19 cellular contexts compared by ENCODE assay signal in the genomic region with DNA sequence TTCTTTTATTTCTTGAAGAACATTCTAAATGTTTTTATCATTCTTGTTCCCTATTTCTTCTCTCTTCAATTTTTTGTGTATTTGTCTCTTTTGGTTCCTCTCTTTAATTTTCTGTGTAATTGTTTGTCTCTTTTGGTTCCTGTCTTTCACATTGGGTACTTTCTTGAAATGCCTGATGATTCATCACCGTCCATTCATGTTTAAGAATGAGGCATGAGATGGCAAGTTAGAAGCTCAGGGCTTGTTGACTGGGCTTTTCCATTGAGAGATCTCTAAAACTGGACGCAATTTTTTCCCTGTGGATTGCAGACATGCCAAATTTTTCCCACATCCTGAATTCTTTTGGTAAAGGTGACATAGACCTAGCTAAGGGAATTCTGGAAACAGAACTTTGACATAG. TPM values are rescaled to one million over a fixed set of nuclear protein-coding genes. Genes with fewer than 3 reads are reported as not detected.
DNase-seq lines count a peak whose midpoint lies in the region; ATAC-seq, FAIRE-seq and TF ChIP-seq lines count a peak whose summit lies in the region.
"Had no signal": no experiment of that assay in that cellular context is flagged by ENCODE, and none has a peak within 500 bp of the region (broad histone marks: within the 10 kb centered on the region; RNA-seq: fewer than 3 reads in every experiment).

No MANE protein-coding gene starts in this region.

- H3K9me3 Mint-ChIP-seq in activated CD4-positive, alpha-beta T cell treated with anti-CD3 and anti-CD28 coated beads for 36 hours (ENCODE audit: low read depth) = peaks cover 11% of the 10 kb centered on the region
- H3K9me3 Mint-ChIP-seq in astrocyte (ENCODE audit: unreplicated experiment) = peaks cover 2% of the 10 kb centered on the region
- peaks cover 4% of the 10 kb centered on the region for H3K9me3 Mint-ChIP-seq in neural progenitor cell

- H3K9me3 ChIP-seq in astrocyte (ENCODE audit: insufficient read depth, low read depth, low read length) (no peaks in the 10 kb centered on the region), upper lobe of left lung (no peaks in the 10 kb centered on the region), neural progenitor cell (ENCODE audit: low read depth) (no peaks in the 10 kb centered on the region)
- H3K9me3 ChIP-seq: ascending aorta had no signal

- FAIRE-seq in astrocyte (lab: Jason Lieb, UNC) = peak; percentile 17
- FAIRE-seq: A204.1 had no signal

- ATAC-seq in activated CD4-positive, alpha-beta T cell treated with anti-CD3 and anti-CD28 coated beads for 36 hours = peak; percentile 33
- ATAC-seq in upper lobe of left lung (ENCODE audit: low FRiP score in 2 of 2) (no peak), GM18909 (IDR thresholded peaks at IDR 0.05; ENCODE audit: poor library complexity, unreplicated experiment) (no peak)
- ATAC-seq: heart left ventricle; natural killer cell; Panc1; stimulated activated naive CD8-positive, alpha-beta T cell treated with anti-CD3 and anti-CD28 coated beads, Interleukin-15, Interleukin-2, amounts not matched to agents 100 U/mL and 50 U/mL, for 24 hours had no signal

- H3K27me3 Mint-ChIP-seq in activated CD4-positive, alpha-beta T cell treated with anti-CD3 and anti-CD28 coated beads for 36 hours = no peaks in the 10 kb centered on the region
- H3K27me3 Mint-ChIP-seq in astrocyte (ENCODE audit: low read depth, unreplicated experiment) = peaks cover 4% of the 10 kb centered on the region
- H3K27me3 Mint-ChIP-seq in neural progenitor cell (ENCODE audit: insufficient read depth, low read depth) = peaks cover 7% of the 10 kb centered on the region
- H3K27me3 Mint-ChIP-seq: activated CD4-positive, alpha-beta T cell treated with anti-CD3 and anti-CD28 coated beads, Interleukin-2, amount 10 ng/mL, durations not matched to agents 24 days and 14 days; activated T-cell treated with anti-CD3 and anti-CD28 coated beads, Interleukin-2, amount 50 U/mL, for 24 hours had no signal

- no peak overlapping the region for H3K27ac Mint-ChIP-seq in activated CD4-positive, alpha-beta T cell treated with anti-CD3 and anti-CD28 coated beads for 36 hours
- H3K27ac Mint-ChIP-seq in astrocyte (ENCODE audit: unreplicated experiment) = peak overlapping the region; percentile 3
- H3K27ac Mint-ChIP-seq in neural progenitor cell = no peak overlapping the region
- H3K27ac Mint-ChIP-seq: activated CD4-positive, alpha-beta T cell treated with anti-CD3 and anti-CD28 coated beads, Interleukin-2, amount 10 ng/mL, durations not matched to agents 24 days and 14 days; activated T-cell treated with anti-CD3 and anti-CD28 coated beads, Interleukin-2, amount 50 U/mL, for 24 hours; HFFc6; natural killer cell had no signal

- TF ChIP-seq CTCF in astrocyte (IDR thresholded peaks at IDR 0.05; ENCODE audit: insufficient read depth, low read depth, low read length) (no peak), upper lobe of left lung (IDR thresholded peaks at IDR 0.05) (no peak), neural progenitor cell (IDR thresholded peaks at IDR 0.05) (no peak)

- H3K9ac ChIP-seq in astrocyte (ENCODE audit: low read length) = no peak overlapping the region
- no peak overlapping the region for H3K9ac ChIP-seq in neural progenitor cell

- H4K20me1 ChIP-seq in astrocyte (ENCODE audit: insufficient read depth, low read length) (no peaks in the 10 kb centered on the region), neural progenitor cell (ENCODE audit: low read depth) (no peaks in the 10 kb centered on the region)

- no peaks in the 10 kb centered on the region for H3F3A ChIP-seq in neural progenitor cell (ENCODE audit: low read depth)

- no peak overlapping the region for H3K4me3 Mint-ChIP-seq in activated CD4-positive, alpha-beta T cell treated with anti-CD3 and anti-CD28 coated beads for 36 hours
- H3K4me3 Mint-ChIP-seq in astrocyte (ENCODE audit: unreplicated experiment) (no peak overlapping the region), neural progenitor cell (no peak overlapping the region)
- H3K4me3 Mint-ChIP-seq: activated CD4-positive, alpha-beta T cell treated with anti-CD3 and anti-CD28 coated beads, Interleukin-2, amount 10 ng/mL, durations not matched to agents 24 days and 14 days; activated T-cell treated with anti-CD3 and anti-CD28 coated beads, Interleukin-2, amount 50 U/mL, for 24 hours; HFFc6; natural killer cell had no signal

- no peaks in the 10 kb centered on the region for H3K36me3 ChIP-seq in astrocyte (ENCODE audit: insufficient read depth, low read length)
- H3K36me3 ChIP-seq in upper lobe of left lung = no peaks in the 10 kb centered on the region
- no peaks in the 10 kb centered on the region for H3K36me3 ChIP-seq in neural progenitor cell
- H3K36me3 ChIP-seq: ascending aorta, heart left ventricle had no signal

- H3K4me1 ChIP-seq in astrocyte (ENCODE audit: insufficient read depth, low read length) (no peaks in the 10 kb centered on the region), upper lobe of left lung (peaks cover 6 to 26% (median 12%) of the 10 kb centered on the region in 4 donors), neural progenitor cell (no peaks in the 10 kb centered on the region)

- H3K27ac ChIP-seq in astrocyte (ENCODE audit: low read depth, low read length) (no peak overlapping the region), upper lobe of left lung (peak overlapping the region; percentile 50 to 93 (median 74)), neural progenitor cell (no peak overlapping the region)

- peaks cover 7% of the 10 kb centered on the region for H3K4me1 Mint-ChIP-seq in activated CD4-positive, alpha-beta T cell treated with anti-CD3 and anti-CD28 coated beads for 36 hours
- peaks cover 8% of the 10 kb centered on the region for H3K4me1 Mint-ChIP-seq in astrocyte (ENCODE audit: low read depth, unreplicated experiment)
- no peaks in the 10 kb centered on the region for H3K4me1 Mint-ChIP-seq in neural progenitor cell
- H3K4me1 Mint-ChIP-seq: activated CD4-positive, alpha-beta T cell treated with anti-CD3 and anti-CD28 coated beads, Interleukin-2, amount 10 ng/mL, durations not matched to agents 24 days and 14 days had no signal

- TF ChIP-seq EP300 in upper lobe of left lung (IDR thresholded peaks at IDR 0.05) = no peak

- no peak for TF ChIP-seq POLR2A in upper lobe of left lung (IDR thresholded peaks at IDR 0.05)

- H3K4me2 ChIP-seq in astrocyte (ENCODE audit: low read length) (no peak overlapping the region), neural progenitor cell (no peak overlapping the region)

- 43 to 45% methylated on average over 2 of the region's 2 CpGs for WGBS in upper lobe of left lung, 2 donors

- H3K79me2 ChIP-seq in astrocyte (ENCODE audit: insufficient read depth, low read length) (no peaks in the 10 kb centered on the region), neural progenitor cell (ENCODE audit: low read depth) (no peaks in the 10 kb centered on the region)

- POLR2A ChIA-PET in activated CD4-positive, alpha-beta T cell treated with anti-CD3 and anti-CD28 coated beads for 36 hours (lab: Charles Lee) = no interaction called here

- DNase-seq in activated CD4-positive, alpha-beta T cell treated with anti-CD3 and anti-CD28 coated beads for 36 hours = no peak
- DNase-seq in activated CD4-positive, alpha-beta T cell treated with anti-CD3 and anti-CD28 coated beads for 1 hour = no peak
- DNase-seq in astrocyte (ENCODE audit: low read depth) = peak; percentile 12
- DNase-seq in foreskin melanocyte = peak; percentile 8
- DNase-seq in upper lobe of left lung = no peak
- no peak for DNase-seq in NK-92 (lab: John Stamatoyannopoulos, UW; ENCODE audit: unreplicated experiment)
- no peak for DNase-seq in neural progenitor cell (ENCODE audit: low spot score)
- DNase-seq: activated CD4-positive, alpha-beta T cell treated with anti-CD3 and anti-CD28 coated beads, Interleukin-2, amount 10 ng/mL, durations not matched to agents 24 days and 14 days; activated T-cell treated with anti-CD3 and anti-CD28 coated beads, Interleukin-2, amount 50 U/mL, for 24 hours; effector CD4-positive, alpha-beta T cell; heart left ventricle; HFFc6; natural killer cell; NCI-H1048; stimulated activated naive CD8-positive, alpha-beta T cell treated with anti-CD3 and anti-CD28 coated beads, Interleukin-15, Interleukin-2, amounts not matched to agents 100 U/mL and 50 U/mL, for 24 hours had no signal

- H2AFZ ChIP-seq in astrocyte (ENCODE audit: low read depth, low read length) = no peak overlapping the region
- no peak overlapping the region for H2AFZ ChIP-seq in neural progenitor cell (replicated peaks)

- no peak overlapping the region for H3K4me3 ChIP-seq in astrocyte (ENCODE audit: insufficient read depth, low read depth, low read length)
- no peak overlapping the region for H3K4me3 ChIP-seq in upper lobe of left lung
- no peak overlapping the region for H3K4me3 ChIP-seq in neural progenitor cell
- H3K4me3 ChIP-seq: ascending aorta, heart left ventricle had no signal

- CTCF ChIA-PET in activated CD4-positive, alpha-beta T cell treated with anti-CD3 and anti-CD28 coated beads for 36 hours (lab: Charles Lee) = interaction anchor here (0.6 to 1.2 kb wide), 2 partner anchors 43 to 82 kb away, joined by 3 read pairs; no protein-coding TSS in a partner anchor

- H3K36me3 Mint-ChIP-seq in activated CD4-positive, alpha-beta T cell treated with anti-CD3 and anti-CD28 coated beads for 36 hours (ENCODE audit: low read depth) = peaks cover 4% of the 10 kb centered on the region
- H3K36me3 Mint-ChIP-seq in astrocyte (ENCODE audit: low read depth, unreplicated experiment) (no peaks in the 10 kb centered on the region), neural progenitor cell (no peaks in the 10 kb centered on the region)
- H3K36me3 Mint-ChIP-seq: natural killer cell had no signal

- intact Hi-C loops in activated CD4-positive, alpha-beta T cell treated with anti-CD3 and anti-CD28 coated beads for 36 hours (cut with DNase I, micrococcal nuclease) = no loop called here

- H3K27me3 ChIP-seq in astrocyte (ENCODE audit: insufficient read depth, low read length) (no peaks in the 10 kb centered on the region), upper lobe of left lung (no peaks in the 10 kb centered on the region), neural progenitor cell (no peaks in the 10 kb centered on the region)
- H3K27me3 ChIP-seq: ascending aorta, heart left ventricle had no signal

RNA-seq across cellular contexts. Expression of gene IL1R2, which starts 33.7 kb away (rescaled TPM):
- total RNA-seq in activated CD4-positive, alpha-beta T cell treated with anti-CD3 and anti-CD28 coated beads for 36 hours = 10 to 100 TPM; 21.4 to 25.4 TPM
- total RNA-seq in astrocyte (0.34 TPM in 1 of 2 replicates, not detected in the other), upper lobe of left lung (10 to 100 TPM; 24.7 to 84.8 (median 60.0) TPM), neural progenitor cell (ENCODE audit: low replicate concordance) (not detected in 2 replicates)

Comparison
In these comparisons a context has a peak if more than half of its experiments do, and no peak if none do; other contexts are left out.
1. DNase-seq: peak in astrocyte (single experiment) and foreskin melanocyte (single experiment); none in activated CD4-positive, alpha-beta T cell treated with anti-CD3 and anti-CD28 coated beads for 36 hours (single experiment), activated CD4-positive, alpha-beta T cell treated with anti-CD3 and anti-CD28 coated beads for 1 hour (single experiment), upper lobe of left lung (0 of 2), NK-92 (single experiment) and neural progenitor cell (single experiment).
2. H3K27ac ChIP-seq: peak in upper lobe of left lung (4 of 4); none in astrocyte (single experiment) and neural progenitor cell (single experiment).
3. RNA of gene IL1R2, which starts 33.7 kb away (total RNA-seq): 24.7 to 84.8 TPM in upper lobe of left lung and 21.4 to 25.4 TPM in activated CD4-positive, alpha-beta T cell treated with anti-CD3 and anti-CD28 coated beads for 36 hours; 0.34 TPM in astrocyte and not detected in neural progenitor cell; every median in the first group is over 10 times any median in the second.